8 cellular contexts compared by ENCODE assay signal in genomic region chr6:57222684-57223077, GRCh38. TPM values are rescaled to one million over a fixed set of nuclear protein-coding genes. Genes with fewer than 3 reads are reported as not detected.
DNase-seq lines count a peak whose midpoint lies in the region; ATAC-seq, FAIRE-seq and TF ChIP-seq lines count a peak whose summit lies in the region.

No MANE protein-coding gene starts in this region.

- FAIRE-seq in keratinocyte (lab: Jason Lieb, UNC) = no peak
- no peak for FAIRE-seq in D721Med (lab: Jason Lieb, UNC)
- FAIRE-seq in GM19239 (lab: Jason Lieb, UNC) = no peak

- H3K4me3 ChIP-seq in keratinocyte (ENCODE audit: control insufficient read depth in 2 of 3, extremely low read depth in 1 of 3, insufficient read depth in 2 of 3, low read depth in 1 of 3, low read length in 3 of 3) (peak overlapping the region; percentile 64 to 97 (median 91)), suprapubic skin (peak overlapping the region; percentile 83)

- peak overlapping the region; percentile 69 for H3K9ac ChIP-seq in keratinocyte (ENCODE audit: control insufficient read depth, extremely low read depth, insufficient read depth, low read length)

- H3K4me1 ChIP-seq in keratinocyte (ENCODE audit: control insufficient read depth, extremely low read depth, insufficient read depth, low read length) (peaks cover 22% of the 10 kb centered on the region), suprapubic skin (peaks cover 13% of the 10 kb centered on the region)

- ATAC-seq in activated T-helper 17 cell treated with anti-CD3 and anti-CD28 coated beads, Interleukin-2, amount 50 U/mL, for 72 hours (replicated peaks) = no peak

- H3K9me3 ChIP-seq in keratinocyte (ENCODE audit: control insufficient read depth, low read depth, low read length) (no peaks in the 10 kb centered on the region), suprapubic skin (no peaks in the 10 kb centered on the region)

- no peaks in the 10 kb centered on the region for H3K27me3 ChIP-seq in keratinocyte (ENCODE audit: control insufficient read depth, extremely low read depth, insufficient read depth, low read length)
- no peaks in the 10 kb centered on the region for H3K27me3 ChIP-seq in suprapubic skin

- WGBS in suprapubic skin = 15% methylated on average over 8 of the region's 8 CpGs

- peaks cover 39% of the 10 kb centered on the region for H3K27me3 Mint-ChIP-seq in T-helper 1 cell treated with Interleukin-12 subunit alpha and Interleukin-12 subunit beta and Interleukin-4 antibody, amounts not matched to agents 30 μg/mL and 1 μg/mL, for 36 hours (ENCODE audit: low read depth)
- peaks cover 10% of the 10 kb centered on the region for H3K27me3 Mint-ChIP-seq in activated T-helper 17 cell treated with anti-CD3 and anti-CD28 coated beads, Interleukin-2, amount 50 U/mL, for 72 hours

- no peak for TF ChIP-seq POLR2A in suprapubic skin (IDR thresholded peaks at IDR 0.05)

- H3K27ac ChIP-seq in keratinocyte (ENCODE audit: control insufficient read depth, insufficient read depth, low read length) (peak overlapping the region; percentile 43), suprapubic skin (peak overlapping the region; percentile 83)

- no peaks in the 10 kb centered on the region for H3K9me1 ChIP-seq in keratinocyte (ENCODE audit: control insufficient read depth, extremely low read depth, insufficient read depth, low read length)

- H3K79me2 ChIP-seq in keratinocyte (ENCODE audit: control insufficient read depth, insufficient read depth, low read length) = peaks cover 36% of the 10 kb centered on the region

- DNase-seq in T-helper 1 cell (no peak), keratinocyte (ENCODE audit: low read depth, low spot score) (no peak), suprapubic skin (ENCODE audit: low spot score in 2 of 2) (no peak), NCI-H2196 treated with DMSO at 0.1 percent for 48 hours (lab: John Stamatoyannopoulos, UW; ENCODE audit: unreplicated experiment) (no peak), D721Med (ENCODE audit: insufficient read length, low spot score) (no peak), GM19239 (ENCODE audit: insufficient read length, low spot score) (no peak)

- TF ChIP-seq CTCF in keratinocyte (optimal IDR thresholded peaks at IDR 0.05 in 1 of 3, IDR thresholded peaks at IDR 0.05 in 1 of 3, conservative IDR thresholded peaks at IDR 0.05 in 1 of 3; ENCODE audit: extremely low read depth in 1 of 3, insufficient read depth in 2 of 3, low read length in 3 of 3) (no peak), suprapubic skin (IDR thresholded peaks at IDR 0.05) (no peak), D721Med (IDR thresholded peaks at IDR 0.05; ENCODE audit: insufficient read depth, missing control alignments) (no peak)

- H3K4me1 Mint-ChIP-seq in T-helper 1 cell treated with Interleukin-12 subunit alpha and Interleukin-12 subunit beta and Interleukin-4 antibody, amounts not matched to agents 30 μg/mL and 1 μg/mL, for 36 hours (ENCODE audit: low read depth) = peaks cover 16% of the 10 kb centered on the region
- peaks cover 4% of the 10 kb centered on the region for H3K4me1 Mint-ChIP-seq in activated T-helper 17 cell treated with anti-CD3 and anti-CD28 coated beads, Interleukin-2, amount 50 U/mL, for 72 hours

- dilution Hi-C loops in keratinocyte (cut with MboI; ENCODE audit: extremely low pct_ligation_motif_present, low sequenced_read_pairs) = no loop called here

- no peaks in the 10 kb centered on the region for H3K9me3 Mint-ChIP-seq in T-helper 1 cell treated with Interleukin-12 subunit alpha and Interleukin-12 subunit beta and Interleukin-4 antibody, amounts not matched to agents 30 μg/mL and 1 μg/mL, for 36 hours
- no peaks in the 10 kb centered on the region for H3K9me3 Mint-ChIP-seq in activated T-helper 17 cell treated with anti-CD3 and anti-CD28 coated beads, Interleukin-2, amount 50 U/mL, for 72 hours

- peak overlapping the region; percentile 99 for H3K4me3 Mint-ChIP-seq in T-helper 1 cell treated with Interleukin-12 subunit alpha and Interleukin-12 subunit beta and Interleukin-4 antibody, amounts not matched to agents 30 μg/mL and 1 μg/mL, for 36 hours
- H3K4me3 Mint-ChIP-seq in activated T-helper 17 cell treated with anti-CD3 and anti-CD28 coated beads, Interleukin-2, amount 50 U/mL, for 72 hours = peak overlapping the region; percentile 84

- H3K36me3 ChIP-seq in keratinocyte (ENCODE audit: control insufficient read depth in 2 of 2, extremely low read depth in 1 of 2, insufficient read depth in 2 of 2, low read length in 2 of 2) (no peaks in the 10 kb centered on the region), suprapubic skin (no peaks in the 10 kb centered on the region)

- H2AFZ ChIP-seq in keratinocyte (ENCODE audit: control insufficient read depth, low read length) = peak overlapping the region; percentile 85

- no peaks in the 10 kb centered on the region for H4K20me1 ChIP-seq in keratinocyte (ENCODE audit: control insufficient read depth, extremely low read depth, insufficient read depth, low read length)

- no peak for TF ChIP-seq EP300 in suprapubic skin (IDR thresholded peaks at IDR 0.05)

- no peak overlapping the region for H3K27ac Mint-ChIP-seq in T-helper 1 cell treated with Interleukin-12 subunit alpha and Interleukin-12 subunit beta and Interleukin-4 antibody, amounts not matched to agents 30 μg/mL and 1 μg/mL, for 36 hours
- peak overlapping the region; percentile 82 for H3K27ac Mint-ChIP-seq in activated T-helper 17 cell treated with anti-CD3 and anti-CD28 coated beads, Interleukin-2, amount 50 U/mL, for 72 hours

- H3K36me3 Mint-ChIP-seq in T-helper 1 cell treated with Interleukin-12 subunit alpha and Interleukin-12 subunit beta and Interleukin-4 antibody, amounts not matched to agents 30 μg/mL and 1 μg/mL, for 36 hours (ENCODE audit: low read depth) = peaks cover 3% of the 10 kb centered on the region
- peaks cover 5% of the 10 kb centered on the region for H3K36me3 Mint-ChIP-seq in activated T-helper 17 cell treated with anti-CD3 and anti-CD28 coated beads, Interleukin-2, amount 50 U/mL, for 72 hours (ENCODE audit: low read depth)

- peak overlapping the region; percentile 94 for H3K4me2 ChIP-seq in keratinocyte (ENCODE audit: control insufficient read depth, extremely low read depth, insufficient read depth, low read depth, low read length)

RNA-seq across cellular contexts. Expression of gene RAB23, which starts 0.6 kb away (rescaled TPM):
- 1 to 10 TPM; 2.6 to 4.1 TPM for total RNA-seq in activated T-helper 17 cell treated with anti-CD3 and anti-CD28 coated beads, Interleukin-2, amount 50 U/mL, for 72 hours
- 7.3 to 14.6 TPM (median 10.0 TPM) in 3 replicates for polyA plus RNA-seq in keratinocyte
- polyA plus RNA-seq in keratinocyte (2011; ENCODE audit: low read depth) = 8.1 TPM
- polyA plus RNA-seq in keratinocyte (2011; cell fraction: cytosol; rRNA removed) = 6.7 and 17.5 TPM in 2 replicates
- 7.6 and 8.5 TPM in 2 replicates for polyA plus RNA-seq in keratinocyte (2011; cell fraction: nucleus; rRNA removed)
- 8.7 and 9.2 TPM in 2 replicates for polyA plus RNA-seq in keratinocyte (2012; ENCODE audit: low replicate concordance)
- 3.8 to 9.6 TPM (median 5.0 TPM) in 3 replicates for polyA minus RNA-seq in keratinocyte
- 6.3 TPM for polyA minus RNA-seq in keratinocyte (2011; cell fraction: cytosol; rRNA and poly(A)+ RNA removed)
- polyA minus RNA-seq in keratinocyte (2011; cell fraction: nucleus; rRNA and poly(A)+ RNA removed) = 2.5 and 6.4 TPM in 2 replicates
- total RNA-seq in suprapubic skin = 1 to 10 TPM; 4.9 to 8.3 (median 5.9) TPM

RNA-seq across cellular contexts. Expression of gene BAG2, which starts 50.6 kb away (rescaled TPM):
- 1 to 10 TPM; 5.6 to 9.5 TPM for total RNA-seq in activated T-helper 17 cell treated with anti-CD3 and anti-CD28 coated beads, Interleukin-2, amount 50 U/mL, for 72 hours
- 0.89 to 1.6 TPM (median 1.1 TPM) in 3 replicates for polyA plus RNA-seq in keratinocyte
- 0.41 TPM for polyA plus RNA-seq in keratinocyte (2011; ENCODE audit: low read depth)
- polyA plus RNA-seq in keratinocyte (2011; cell fraction: cytosol; rRNA removed) = 0.82 and 1.6 TPM in 2 replicates
- 0.81 and 1.2 TPM in 2 replicates for polyA plus RNA-seq in keratinocyte (2011; cell fraction: nucleus; rRNA removed)
- 0.35 and 1.2 TPM in 2 replicates for polyA plus RNA-seq in keratinocyte (2012; ENCODE audit: low replicate concordance)
- polyA minus RNA-seq in keratinocyte = 0.10 to 1.2 TPM (median 0.36 TPM) in 3 replicates
- 0.58 TPM for polyA minus RNA-seq in keratinocyte (2011; cell fraction: cytosol; rRNA and poly(A)+ RNA removed)
- polyA minus RNA-seq in keratinocyte (2011; cell fraction: nucleus; rRNA and poly(A)+ RNA removed) = 0.95 and 2.9 TPM in 2 replicates
- 1 to 10 TPM in 2 of 4 donors, under 1 TPM in 2; 0.64 to 1.3 (median 1.0) TPM for total RNA-seq in suprapubic skin
